ENCODE assay signal across 1 cellular context in the genomic region with DNA sequence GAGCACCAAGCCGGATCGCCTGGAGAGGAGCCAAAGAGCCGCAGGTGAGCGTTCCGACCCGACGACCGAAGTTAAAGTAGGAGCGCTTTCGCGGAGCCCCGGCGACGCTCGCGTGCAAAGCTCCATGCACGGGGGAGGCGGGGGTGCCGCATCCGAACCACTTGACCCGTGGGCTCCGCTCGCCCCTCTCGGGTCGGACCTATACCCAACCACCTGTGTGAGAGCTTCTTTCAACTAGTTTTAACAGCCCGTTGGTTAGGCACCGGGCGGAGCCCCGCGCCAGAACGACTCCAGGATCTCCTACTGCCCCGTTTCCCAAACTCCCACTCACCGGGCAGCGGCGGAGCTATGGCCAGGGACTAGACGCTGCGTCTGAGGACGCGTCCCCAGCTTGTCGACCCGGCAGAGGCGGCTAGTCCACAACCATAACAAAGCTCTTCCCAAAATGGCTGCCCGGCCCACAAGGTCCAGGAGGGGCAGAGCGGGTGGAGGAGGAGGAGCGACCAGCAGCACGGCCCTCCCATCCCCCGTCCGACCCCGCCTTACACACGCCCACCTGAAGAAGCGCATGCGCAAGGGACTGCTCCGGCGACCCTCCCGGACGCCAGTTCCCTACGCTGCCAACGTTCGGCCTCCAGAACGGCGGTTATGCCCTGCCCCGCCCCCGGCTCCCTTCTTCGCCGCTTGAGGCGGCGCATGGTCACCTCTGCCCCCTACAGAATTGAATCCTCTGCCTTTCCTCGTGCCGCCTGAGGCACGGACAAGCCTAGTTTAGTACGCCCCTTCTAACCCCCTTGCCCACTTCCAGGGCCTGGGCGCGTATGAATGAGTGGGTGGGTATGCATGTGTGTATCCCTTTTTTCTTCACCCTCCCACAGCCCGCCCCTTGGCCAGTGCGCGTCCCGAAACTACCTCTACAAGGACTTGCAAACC.
TF ChIP-seq lines count a peak whose summit lies in the region.

A gene with protein sequence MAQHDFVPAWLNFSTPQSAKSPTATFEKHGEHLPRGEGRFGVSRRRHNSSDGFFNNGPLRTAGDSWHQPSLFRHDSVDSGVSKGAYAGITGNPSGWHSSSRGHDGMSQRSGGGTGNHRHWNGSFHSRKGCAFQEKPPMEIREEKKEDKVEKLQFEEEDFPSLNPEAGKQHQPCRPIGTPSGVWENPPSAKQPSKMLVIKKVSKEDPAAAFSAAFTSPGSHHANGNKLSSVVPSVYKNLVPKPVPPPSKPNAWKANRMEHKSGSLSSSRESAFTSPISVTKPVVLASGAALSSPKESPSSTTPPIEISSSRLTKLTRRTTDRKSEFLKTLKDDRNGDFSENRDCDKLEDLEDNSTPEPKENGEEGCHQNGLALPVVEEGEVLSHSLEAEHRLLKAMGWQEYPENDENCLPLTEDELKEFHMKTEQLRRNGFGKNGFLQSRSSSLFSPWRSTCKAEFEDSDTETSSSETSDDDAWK (minus strand): TSS at position 453 of the 933 bp plus-strand sequence. CDS start 27,446 bp downstream, outside the sequence.

TF ChIP-seq in WTC11, 78 proteins besides CTCF, POLR2A, EP300 and RAD21 (continued from another document):
- TF ChIP-seq, protein P1, sequence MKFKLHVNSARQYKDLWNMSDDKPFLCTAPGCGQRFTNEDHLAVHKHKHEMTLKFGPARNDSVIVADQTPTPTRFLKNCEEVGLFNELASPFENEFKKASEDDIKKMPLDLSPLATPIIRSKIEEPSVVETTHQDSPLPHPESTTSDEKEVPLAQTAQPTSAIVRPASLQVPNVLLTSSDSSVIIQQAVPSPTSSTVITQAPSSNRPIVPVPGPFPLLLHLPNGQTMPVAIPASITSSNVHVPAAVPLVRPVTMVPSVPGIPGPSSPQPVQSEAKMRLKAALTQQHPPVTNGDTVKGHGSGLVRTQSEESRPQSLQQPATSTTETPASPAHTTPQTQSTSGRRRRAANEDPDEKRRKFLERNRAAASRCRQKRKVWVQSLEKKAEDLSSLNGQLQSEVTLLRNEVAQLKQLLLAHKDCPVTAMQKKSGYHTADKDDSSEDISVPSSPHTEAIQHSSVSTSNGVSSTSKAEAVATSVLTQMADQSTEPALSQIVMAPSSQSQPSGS (CRISPR knock-in tag; IDR thresholded peaks at IDR 0.05; ENCODE audit: borderline replicate concordance, low read depth) = no peak
- TF ChIP-seq JUN (CRISPR knock-in tag; IDR thresholded peaks at IDR 0.05) = no peak
- TF ChIP-seq, protein P2, sequence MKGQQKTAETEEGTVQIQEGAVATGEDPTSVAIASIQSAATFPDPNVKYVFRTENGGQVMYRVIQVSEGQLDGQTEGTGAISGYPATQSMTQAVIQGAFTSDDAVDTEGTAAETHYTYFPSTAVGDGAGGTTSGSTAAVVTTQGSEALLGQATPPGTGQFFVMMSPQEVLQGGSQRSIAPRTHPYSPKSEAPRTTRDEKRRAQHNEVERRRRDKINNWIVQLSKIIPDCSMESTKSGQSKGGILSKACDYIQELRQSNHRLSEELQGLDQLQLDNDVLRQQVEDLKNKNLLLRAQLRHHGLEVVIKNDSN (CRISPR knock-in tag; IDR thresholded peaks at IDR 0.05) = no peak
- TF ChIP-seq, protein P3, sequence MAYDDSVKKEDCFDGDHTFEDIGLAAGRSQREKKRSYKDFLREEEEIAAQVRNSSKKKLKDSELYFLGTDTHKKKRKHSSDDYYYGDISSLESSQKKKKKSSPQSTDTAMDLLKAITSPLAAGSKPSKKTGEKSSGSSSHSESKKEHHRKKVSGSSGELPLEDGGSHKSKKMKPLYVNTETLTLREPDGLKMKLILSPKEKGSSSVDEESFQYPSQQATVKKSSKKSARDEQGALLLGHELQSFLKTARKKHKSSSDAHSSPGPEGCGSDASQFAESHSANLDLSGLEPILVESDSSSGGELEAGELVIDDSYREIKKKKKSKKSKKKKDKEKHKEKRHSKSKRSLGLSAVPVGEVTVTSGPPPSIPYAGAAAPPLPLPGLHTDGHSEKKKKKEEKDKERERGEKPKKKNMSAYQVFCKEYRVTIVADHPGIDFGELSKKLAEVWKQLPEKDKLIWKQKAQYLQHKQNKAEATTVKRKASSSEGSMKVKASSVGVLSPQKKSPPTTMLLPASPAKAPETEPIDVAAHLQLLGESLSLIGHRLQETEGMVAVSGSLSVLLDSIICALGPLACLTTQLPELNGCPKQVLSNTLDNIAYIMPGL (CRISPR knock-in tag; IDR thresholded peaks at IDR 0.05) = peak; percentile 39; the same call in 1 of the 2 replicates
- TF ChIP-seq KAT7 (CRISPR knock-in tag; IDR thresholded peaks at IDR 0.05; ENCODE audit: borderline replicate concordance) = 0 out of 2 replicates have a peak, but pooled peaks have one; percentile 37
- TF ChIP-seq GRHL2 (CRISPR knock-in tag; IDR thresholded peaks at IDR 0.05; ENCODE audit: insufficient replicate concordance, severe bottlenecking) = no peak
- TF ChIP-seq GTF2I (CRISPR knock-in tag; conservative IDR thresholded peaks at IDR 0.05) = 0 out of 2 replicates have a peak, but pooled peaks have one; percentile 45
- TF ChIP-seq, protein P4, sequence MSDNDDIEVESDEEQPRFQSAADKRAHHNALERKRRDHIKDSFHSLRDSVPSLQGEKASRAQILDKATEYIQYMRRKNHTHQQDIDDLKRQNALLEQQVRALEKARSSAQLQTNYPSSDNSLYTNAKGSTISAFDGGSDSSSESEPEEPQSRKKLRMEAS (CRISPR knock-in tag; IDR thresholded peaks at IDR 0.05) = peak; percentile 65; the same call in 1 of the 2 replicates
- no peak for TF ChIP-seq CBFB (CRISPR knock-in tag; IDR thresholded peaks at IDR 0.05; ENCODE audit: low read depth)
- TF ChIP-seq ZNF396 (CRISPR knock-in tag; IDR thresholded peaks at IDR 0.05; ENCODE audit: borderline replicate concordance) = no peak
- TF ChIP-seq, protein P5, sequence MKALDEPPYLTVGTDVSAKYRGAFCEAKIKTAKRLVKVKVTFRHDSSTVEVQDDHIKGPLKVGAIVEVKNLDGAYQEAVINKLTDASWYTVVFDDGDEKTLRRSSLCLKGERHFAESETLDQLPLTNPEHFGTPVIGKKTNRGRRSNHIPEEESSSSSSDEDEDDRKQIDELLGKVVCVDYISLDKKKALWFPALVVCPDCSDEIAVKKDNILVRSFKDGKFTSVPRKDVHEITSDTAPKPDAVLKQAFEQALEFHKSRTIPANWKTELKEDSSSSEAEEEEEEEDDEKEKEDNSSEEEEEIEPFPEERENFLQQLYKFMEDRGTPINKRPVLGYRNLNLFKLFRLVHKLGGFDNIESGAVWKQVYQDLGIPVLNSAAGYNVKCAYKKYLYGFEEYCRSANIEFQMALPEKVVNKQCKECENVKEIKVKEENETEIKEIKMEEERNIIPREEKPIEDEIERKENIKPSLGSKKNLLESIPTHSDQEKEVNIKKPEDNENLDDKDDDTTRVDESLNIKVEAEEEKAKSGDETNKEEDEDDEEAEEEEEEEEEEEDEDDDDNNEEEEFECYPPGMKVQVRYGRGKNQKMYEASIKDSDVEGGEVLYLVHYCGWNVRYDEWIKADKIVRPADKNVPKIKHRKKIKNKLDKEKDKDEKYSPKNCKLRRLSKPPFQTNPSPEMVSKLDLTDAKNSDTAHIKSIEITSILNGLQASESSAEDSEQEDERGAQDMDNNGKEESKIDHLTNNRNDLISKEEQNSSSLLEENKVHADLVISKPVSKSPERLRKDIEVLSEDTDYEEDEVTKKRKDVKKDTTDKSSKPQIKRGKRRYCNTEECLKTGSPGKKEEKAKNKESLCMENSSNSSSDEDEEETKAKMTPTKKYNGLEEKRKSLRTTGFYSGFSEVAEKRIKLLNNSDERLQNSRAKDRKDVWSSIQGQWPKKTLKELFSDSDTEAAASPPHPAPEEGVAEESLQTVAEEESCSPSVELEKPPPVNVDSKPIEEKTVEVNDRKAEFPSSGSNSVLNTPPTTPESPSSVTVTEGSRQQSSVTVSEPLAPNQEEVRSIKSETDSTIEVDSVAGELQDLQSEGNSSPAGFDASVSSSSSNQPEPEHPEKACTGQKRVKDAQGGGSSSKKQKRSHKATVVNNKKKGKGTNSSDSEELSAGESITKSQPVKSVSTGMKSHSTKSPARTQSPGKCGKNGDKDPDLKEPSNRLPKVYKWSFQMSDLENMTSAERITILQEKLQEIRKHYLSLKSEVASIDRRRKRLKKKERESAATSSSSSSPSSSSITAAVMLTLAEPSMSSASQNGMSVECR (CRISPR knock-in tag; IDR thresholded peaks at IDR 0.05; ENCODE audit: borderline replicate concordance) = 0 out of 2 replicates have a peak, but pooled peaks have one; percentile 27
- no peak for TF ChIP-seq ZNF121 (CRISPR knock-in tag; IDR thresholded peaks at IDR 0.05)
- TF ChIP-seq, protein P6, sequence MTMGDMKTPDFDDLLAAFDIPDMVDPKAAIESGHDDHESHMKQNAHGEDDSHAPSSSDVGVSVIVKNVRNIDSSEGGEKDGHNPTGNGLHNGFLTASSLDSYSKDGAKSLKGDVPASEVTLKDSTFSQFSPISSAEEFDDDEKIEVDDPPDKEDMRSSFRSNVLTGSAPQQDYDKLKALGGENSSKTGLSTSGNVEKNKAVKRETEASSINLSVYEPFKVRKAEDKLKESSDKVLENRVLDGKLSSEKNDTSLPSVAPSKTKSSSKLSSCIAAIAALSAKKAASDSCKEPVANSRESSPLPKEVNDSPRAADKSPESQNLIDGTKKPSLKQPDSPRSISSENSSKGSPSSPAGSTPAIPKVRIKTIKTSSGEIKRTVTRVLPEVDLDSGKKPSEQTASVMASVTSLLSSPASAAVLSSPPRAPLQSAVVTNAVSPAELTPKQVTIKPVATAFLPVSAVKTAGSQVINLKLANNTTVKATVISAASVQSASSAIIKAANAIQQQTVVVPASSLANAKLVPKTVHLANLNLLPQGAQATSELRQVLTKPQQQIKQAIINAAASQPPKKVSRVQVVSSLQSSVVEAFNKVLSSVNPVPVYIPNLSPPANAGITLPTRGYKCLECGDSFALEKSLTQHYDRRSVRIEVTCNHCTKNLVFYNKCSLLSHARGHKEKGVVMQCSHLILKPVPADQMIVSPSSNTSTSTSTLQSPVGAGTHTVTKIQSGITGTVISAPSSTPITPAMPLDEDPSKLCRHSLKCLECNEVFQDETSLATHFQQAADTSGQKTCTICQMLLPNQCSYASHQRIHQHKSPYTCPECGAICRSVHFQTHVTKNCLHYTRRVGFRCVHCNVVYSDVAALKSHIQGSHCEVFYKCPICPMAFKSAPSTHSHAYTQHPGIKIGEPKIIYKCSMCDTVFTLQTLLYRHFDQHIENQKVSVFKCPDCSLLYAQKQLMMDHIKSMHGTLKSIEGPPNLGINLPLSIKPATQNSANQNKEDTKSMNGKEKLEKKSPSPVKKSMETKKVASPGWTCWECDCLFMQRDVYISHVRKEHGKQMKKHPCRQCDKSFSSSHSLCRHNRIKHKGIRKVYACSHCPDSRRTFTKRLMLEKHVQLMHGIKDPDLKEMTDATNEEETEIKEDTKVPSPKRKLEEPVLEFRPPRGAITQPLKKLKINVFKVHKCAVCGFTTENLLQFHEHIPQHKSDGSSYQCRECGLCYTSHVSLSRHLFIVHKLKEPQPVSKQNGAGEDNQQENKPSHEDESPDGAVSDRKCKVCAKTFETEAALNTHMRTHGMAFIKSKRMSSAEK (CRISPR knock-in tag; IDR thresholded peaks at IDR 0.05; ENCODE audit: borderline replicate concordance) = no peak
- 0 out of 2 replicates have a peak, but pooled peaks have one; percentile 61 for TF ChIP-seq NFE2L1 (CRISPR knock-in tag; IDR thresholded peaks at IDR 0.05)
- TF ChIP-seq, protein P7, sequence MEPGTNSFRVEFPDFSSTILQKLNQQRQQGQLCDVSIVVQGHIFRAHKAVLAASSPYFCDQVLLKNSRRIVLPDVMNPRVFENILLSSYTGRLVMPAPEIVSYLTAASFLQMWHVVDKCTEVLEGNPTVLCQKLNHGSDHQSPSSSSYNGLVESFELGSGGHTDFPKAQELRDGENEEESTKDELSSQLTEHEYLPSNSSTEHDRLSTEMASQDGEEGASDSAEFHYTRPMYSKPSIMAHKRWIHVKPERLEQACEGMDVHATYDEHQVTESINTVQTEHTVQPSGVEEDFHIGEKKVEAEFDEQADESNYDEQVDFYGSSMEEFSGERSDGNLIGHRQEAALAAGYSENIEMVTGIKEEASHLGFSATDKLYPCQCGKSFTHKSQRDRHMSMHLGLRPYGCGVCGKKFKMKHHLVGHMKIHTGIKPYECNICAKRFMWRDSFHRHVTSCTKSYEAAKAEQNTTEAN (CRISPR knock-in tag; IDR thresholded peaks at IDR 0.05) = 0 out of 2 replicates have a peak, but pooled peaks have one; percentile 62
- TF ChIP-seq, protein P8, sequence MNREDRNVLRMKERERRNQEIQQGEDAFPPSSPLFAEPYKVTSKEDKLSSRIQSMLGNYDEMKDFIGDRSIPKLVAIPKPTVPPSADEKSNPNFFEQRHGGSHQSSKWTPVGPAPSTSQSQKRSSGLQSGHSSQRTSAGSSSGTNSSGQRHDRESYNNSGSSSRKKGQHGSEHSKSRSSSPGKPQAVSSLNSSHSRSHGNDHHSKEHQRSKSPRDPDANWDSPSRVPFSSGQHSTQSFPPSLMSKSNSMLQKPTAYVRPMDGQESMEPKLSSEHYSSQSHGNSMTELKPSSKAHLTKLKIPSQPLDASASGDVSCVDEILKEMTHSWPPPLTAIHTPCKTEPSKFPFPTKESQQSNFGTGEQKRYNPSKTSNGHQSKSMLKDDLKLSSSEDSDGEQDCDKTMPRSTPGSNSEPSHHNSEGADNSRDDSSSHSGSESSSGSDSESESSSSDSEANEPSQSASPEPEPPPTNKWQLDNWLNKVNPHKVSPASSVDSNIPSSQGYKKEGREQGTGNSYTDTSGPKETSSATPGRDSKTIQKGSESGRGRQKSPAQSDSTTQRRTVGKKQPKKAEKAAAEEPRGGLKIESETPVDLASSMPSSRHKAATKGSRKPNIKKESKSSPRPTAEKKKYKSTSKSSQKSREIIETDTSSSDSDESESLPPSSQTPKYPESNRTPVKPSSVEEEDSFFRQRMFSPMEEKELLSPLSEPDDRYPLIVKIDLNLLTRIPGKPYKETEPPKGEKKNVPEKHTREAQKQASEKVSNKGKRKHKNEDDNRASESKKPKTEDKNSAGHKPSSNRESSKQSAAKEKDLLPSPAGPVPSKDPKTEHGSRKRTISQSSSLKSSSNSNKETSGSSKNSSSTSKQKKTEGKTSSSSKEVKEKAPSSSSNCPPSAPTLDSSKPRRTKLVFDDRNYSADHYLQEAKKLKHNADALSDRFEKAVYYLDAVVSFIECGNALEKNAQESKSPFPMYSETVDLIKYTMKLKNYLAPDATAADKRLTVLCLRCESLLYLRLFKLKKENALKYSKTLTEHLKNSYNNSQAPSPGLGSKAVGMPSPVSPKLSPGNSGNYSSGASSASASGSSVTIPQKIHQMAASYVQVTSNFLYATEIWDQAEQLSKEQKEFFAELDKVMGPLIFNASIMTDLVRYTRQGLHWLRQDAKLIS (CRISPR knock-in tag; IDR thresholded peaks at IDR 0.05; ENCODE audit: borderline replicate concordance) = no peak
- 0 out of 2 replicates have a peak, but pooled peaks have one; percentile 15 for TF ChIP-seq NFYB (CRISPR knock-in tag; conservative IDR thresholded peaks at IDR 0.05; ENCODE audit: low read depth)
